8 cellular contexts compared by ENCODE assay signal in the genomic region with DNA sequence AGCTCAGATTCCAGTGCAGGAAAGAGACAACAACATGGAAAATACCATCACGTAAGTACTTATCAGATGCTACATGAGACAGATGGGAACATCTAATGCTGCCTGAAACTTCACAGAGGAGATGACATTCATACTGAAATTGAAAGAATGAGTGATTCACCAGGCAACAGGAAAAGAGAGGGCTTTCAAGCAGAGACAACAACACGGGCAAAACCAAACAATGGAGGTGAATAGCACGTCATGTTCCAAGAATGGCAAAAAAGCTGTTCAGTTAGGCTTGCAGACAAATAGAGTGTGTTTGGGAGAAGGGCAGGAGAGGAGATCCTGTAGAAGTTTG. TPM values are rescaled to one million over a fixed set of nuclear protein-coding genes. Genes with fewer than 3 reads are reported as not detected.
A peak's percentile ranks its signal among the peaks of the same experiment; 100 is the strongest.
DNase-seq lines count a peak whose midpoint lies in the region; ATAC-seq and TF ChIP-seq lines count a peak whose summit lies in the region.

No MANE protein-coding gene starts in this region.

- H3K36me3 Mint-ChIP-seq in endothelial cell (ENCODE audit: low read depth, unreplicated experiment): no peaks in the 10 kb centered on the region

- H3K9me3 Mint-ChIP-seq in endothelial cell (ENCODE audit: unreplicated experiment): no peaks in the 10 kb centered on the region

- no peaks in the 10 kb centered on the region for H3K27me3 Mint-ChIP-seq in endothelial cell (ENCODE audit: unreplicated experiment)

- TF ChIP-seq CTCF in GM13976 (IDR thresholded peaks at IDR 0.05; ENCODE audit: borderline replicate concordance, control extremely low read depth, extremely low read depth, insufficient read depth, missing control alignments) (no peak), endothelial cell (IDR thresholded peaks at IDR 0.05; ENCODE audit: unreplicated experiment) (no peak)

- peak; percentile 80 for DNase-seq in GM13976 (ENCODE audit: low spot score)
- no peak for DNase-seq in endothelial cell (ENCODE audit: low spot score)
- no peak for DNase-seq in NCI-H510A treated with DMSO at 0.1 percent for 48 hours (lab: John Stamatoyannopoulos, UW)
- DNase-seq in cerebellar nuclear complex (lab: John Stamatoyannopoulos, UW): no peak
- DNase-seq in stimulated activated naive CD4-positive, alpha-beta T cell treated with Interleukin-2 at 50 U/mL for 16 hours (lab: John Stamatoyannopoulos, UW): no peak
- DNase-seq in NCI-H774 (lab: John Stamatoyannopoulos, UW): no peak

- no peak overlapping the region for H3K4me3 Mint-ChIP-seq in endothelial cell (ENCODE audit: unreplicated experiment)

- in situ Hi-C loops in GM13976 (cut with MboI; ENCODE audit: low sequenced_read_pairs, unreplicated experiment): loop anchor here (25.0 kb wide), 2 partner anchors 755 to 905 kb away; no protein-coding TSS in a partner anchor

- peaks cover 16% of the 10 kb centered on the region for H3K4me1 Mint-ChIP-seq in endothelial cell (ENCODE audit: unreplicated experiment)

- peak; percentile 93 for ATAC-seq in GM21526 (IDR thresholded peaks at IDR 0.05; ENCODE audit: low FRiP score, unreplicated experiment)
- ATAC-seq in HG03575 (IDR thresholded peaks at IDR 0.05; ENCODE audit: extremely low read depth, insufficient number of reproducible peaks, low FRiP score, unreplicated experiment): peak; percentile 92

- H3K27ac Mint-ChIP-seq in endothelial cell (ENCODE audit: unreplicated experiment): peak overlapping the region; percentile 43

RNA-seq across cellular contexts. Expression of a gene that starts 39.3 kb away (rescaled TPM):
- 29.9 TPM for total RNA-seq in endothelial cell (ENCODE audit: unreplicated experiment)

RNA-seq across cellular contexts. Expression of a gene that starts 39.4 kb away (rescaled TPM):
- 13.8 TPM for total RNA-seq in endothelial cell (ENCODE audit: unreplicated experiment)
